ENCODE assay signal across 1 cellular context in genomic region chr16:27718136-27718766, GRCh38.
TF ChIP-seq lines count a peak whose summit lies in the region.

No MANE protein-coding gene starts in this region.

TF ChIP-seq in WTC11, 78 proteins besides CTCF, POLR2A, EP300 and RAD21 (continued from another document):
- TF ChIP-seq PREB (CRISPR knock-in tag; IDR thresholded peaks at IDR 0.05; ENCODE audit: borderline replicate concordance) (no peak), TP53 (CRISPR knock-in tag; IDR thresholded peaks at IDR 0.05) (no peak), GRHL2 (CRISPR knock-in tag; IDR thresholded peaks at IDR 0.05; ENCODE audit: insufficient replicate concordance, severe bottlenecking) (no peak), JAZF1 (CRISPR knock-in tag; IDR thresholded peaks at IDR 0.05) (no peak), ZSCAN18 (CRISPR knock-in tag; IDR thresholded peaks at IDR 0.05) (no peak), ZNF219 (CRISPR knock-in tag; IDR thresholded peaks at IDR 0.05; ENCODE audit: borderline replicate concordance) (no peak), AR (CRISPR knock-in tag; IDR thresholded peaks at IDR 0.05) (no peak), FOXJ3 (CRISPR knock-in tag; IDR thresholded peaks at IDR 0.05; ENCODE audit: borderline replicate concordance) (no peak), ARID4B (CRISPR knock-in tag; IDR thresholded peaks at IDR 0.05; ENCODE audit: borderline replicate concordance) (no peak), RORB (CRISPR knock-in tag; IDR thresholded peaks at IDR 0.05) (no peak), STAT6 (CRISPR knock-in tag; conservative IDR thresholded peaks at IDR 0.05; ENCODE audit: low read depth) (no peak), JUN (CRISPR knock-in tag; IDR thresholded peaks at IDR 0.05) (no peak), E2F4 (CRISPR knock-in tag; IDR thresholded peaks at IDR 0.05; ENCODE audit: borderline replicate concordance, low read depth) (no peak), ZNF423 (CRISPR knock-in tag; IDR thresholded peaks at IDR 0.05) (no peak), FOXK1 (CRISPR knock-in tag; IDR thresholded peaks at IDR 0.05) (no peak)
